In the genomic region with DNA sequence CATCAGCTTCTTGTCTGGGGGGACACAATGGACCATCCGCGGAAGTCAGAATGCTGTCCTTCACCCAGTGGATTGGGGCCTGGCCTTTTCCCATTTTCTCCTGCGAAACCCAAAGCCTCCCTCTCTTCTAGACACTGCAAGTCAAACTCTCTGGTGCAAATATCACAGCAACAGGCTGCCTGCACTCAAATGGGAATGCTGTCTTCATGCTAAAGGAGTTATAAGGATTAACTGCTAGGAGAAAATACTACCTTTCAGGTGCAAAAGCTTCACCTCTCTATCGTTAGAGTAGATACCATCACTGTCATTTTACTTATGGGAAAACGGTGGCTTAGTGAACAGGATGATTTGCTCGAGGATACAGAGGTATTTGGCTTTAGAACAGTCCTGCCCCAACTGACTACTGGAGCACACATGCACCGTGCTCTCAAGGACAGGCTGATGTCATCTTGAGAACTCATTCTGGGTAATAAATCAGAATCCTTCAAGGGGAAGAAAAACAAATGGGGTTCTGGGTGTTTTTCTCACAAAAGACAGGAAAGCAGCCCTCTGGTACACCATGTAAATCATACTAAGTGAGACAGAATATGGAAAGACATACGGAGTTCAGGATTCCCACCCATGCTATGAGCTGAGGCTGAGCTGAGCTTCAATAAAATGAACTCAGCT, we compare ENCODE assay signal across 16 cellular contexts.
DNase-seq lines count a peak whose midpoint lies in the region; ATAC-seq, FAIRE-seq and TF ChIP-seq lines count a peak whose summit lies in the region.
"Had no signal": no experiment of that assay in that cellular context is flagged by ENCODE, and none has a peak within 500 bp of the region (broad histone marks: within the 10 kb centered on the region; RNA-seq: fewer than 3 reads in every experiment).

No MANE protein-coding gene starts in this region.

- H3K79me2 ChIP-seq in astrocyte (ENCODE audit: insufficient read depth, low read length): no peaks in the 10 kb centered on the region

- DNase-seq in NOMO-1 treated with DMSO at 0.1 percent for 48 hours (lab: John Stamatoyannopoulos, UW; ENCODE audit: unreplicated experiment): peak; percentile 24
- no peak for DNase-seq in NOMO-1 treated with dmso at 0.1 percent for 144 hours (lab: John Stamatoyannopoulos, UW; ENCODE audit: unreplicated experiment)
- no peak for DNase-seq in astrocyte (ENCODE audit: low read depth)
- no peak for DNase-seq in urothelium cell line (ENCODE audit: low spot score)
- DNase-seq in SIG-M5 (lab: John Stamatoyannopoulos, UW): no peak
- no peak for DNase-seq in RCC 7860 (ENCODE audit: low spot score)
- DNase-seq: 8988T; activated CD4-positive, alpha-beta T cell treated with anti-CD3 and anti-CD28 coated beads, Interleukin-2, amount 50 U/mL, for 4 hours; CD4-positive, alpha-beta memory T cell; glutamatergic neuron; kidney; NCI-H1694 treated with DMSO at 0.1 percent for 48 hours; NCI-H69 had no signal

- H3K27me3 Mint-ChIP-seq in astrocyte (ENCODE audit: low read depth, unreplicated experiment): peaks cover 2% of the 10 kb centered on the region

- H2AFZ ChIP-seq in astrocyte (ENCODE audit: low read depth, low read length): peak overlapping the region; percentile 42

- H3K27ac ChIP-seq in astrocyte (ENCODE audit: low read depth, low read length) (no peak overlapping the region), mesodermal cell (ENCODE audit: low read depth, low read length, severe bottlenecking) (peak overlapping the region; percentile 57)
- H3K27ac ChIP-seq: adrenal gland had no signal

- no peaks in the 10 kb centered on the region for H4K20me1 ChIP-seq in astrocyte (ENCODE audit: insufficient read depth, low read length)

- H3K4me3 Mint-ChIP-seq in astrocyte (ENCODE audit: unreplicated experiment): no peak overlapping the region
- H3K4me3 Mint-ChIP-seq: CD4-positive, alpha-beta memory T cell had no signal

- H3K4me1 ChIP-seq in astrocyte (ENCODE audit: insufficient read depth, low read length) (peaks cover 28% of the 10 kb centered on the region), mesodermal cell (ENCODE audit: control insufficient read depth, insufficient read depth, low read length, poor library complexity, severe bottlenecking) (peaks cover 34% of the 10 kb centered on the region)

- H3K4me3 ChIP-seq in astrocyte (ENCODE audit: insufficient read depth, low read depth, low read length) (no peak overlapping the region), mesodermal cell (ENCODE audit: extremely low read depth, insufficient read depth, low read length, poor library complexity, severe bottlenecking) (no peak overlapping the region)
- H3K4me3 ChIP-seq: adrenal gland had no signal

- TF ChIP-seq CTCF in astrocyte (IDR thresholded peaks at IDR 0.05; ENCODE audit: insufficient read depth, low read depth, low read length): no peak

- H3K36me3 ChIP-seq in astrocyte (ENCODE audit: insufficient read depth, low read length) (no peaks in the 10 kb centered on the region), mesodermal cell (ENCODE audit: control insufficient read depth, insufficient read depth, low read length) (no peaks in the 10 kb centered on the region)
- H3K36me3 ChIP-seq: adrenal gland had no signal

- H3K36me3 Mint-ChIP-seq in astrocyte (ENCODE audit: low read depth, unreplicated experiment): no peaks in the 10 kb centered on the region
- H3K36me3 Mint-ChIP-seq: CD4-positive, alpha-beta memory T cell had no signal

- H3K4me2 ChIP-seq in astrocyte (ENCODE audit: low read length): no peak overlapping the region

- no peaks in the 10 kb centered on the region for H3K9me3 ChIP-seq in astrocyte (ENCODE audit: insufficient read depth, low read depth, low read length)
- no peaks in the 10 kb centered on the region for H3K9me3 ChIP-seq in mesodermal cell (ENCODE audit: control insufficient read depth, low read length)
- H3K9me3 ChIP-seq: adrenal gland had no signal

- H3K9me3 Mint-ChIP-seq in astrocyte (ENCODE audit: unreplicated experiment): peaks cover 2% of the 10 kb centered on the region
- H3K9me3 Mint-ChIP-seq: CD4-positive, alpha-beta memory T cell had no signal

- no peak overlapping the region for H3K9ac ChIP-seq in astrocyte (ENCODE audit: low read length)

- H3K27ac Mint-ChIP-seq in astrocyte (ENCODE audit: unreplicated experiment): peak overlapping the region; percentile 86

- WGBS in mesodermal cell (ENCODE audit: insufficient coverage in 2 of 2), 2 experiments: 89 to 92% methylated on average over 6 to 7 of the region's 8 CpGs

- FAIRE-seq in astrocyte (lab: Jason Lieb, UNC) (no peak), urothelium cell line (lab: Jason Lieb, UNC) (peak; percentile 55), RCC 7860 (lab: Jason Lieb, UNC) (no peak)
- FAIRE-seq: kidney had no signal

- H3K27me3 ChIP-seq in astrocyte (ENCODE audit: insufficient read depth, low read length): no peaks in the 10 kb centered on the region
- H3K27me3 ChIP-seq: adrenal gland had no signal

- peaks cover 51% of the 10 kb centered on the region for H3K4me1 Mint-ChIP-seq in astrocyte (ENCODE audit: low read depth, unreplicated experiment)
- H3K4me1 Mint-ChIP-seq: CD4-positive, alpha-beta memory T cell had no signal

- no peak for ATAC-seq in HG02763 (IDR thresholded peaks at IDR 0.05; ENCODE audit: unreplicated experiment)
